8 cellular contexts compared by ENCODE assay signal in the genomic region with DNA sequence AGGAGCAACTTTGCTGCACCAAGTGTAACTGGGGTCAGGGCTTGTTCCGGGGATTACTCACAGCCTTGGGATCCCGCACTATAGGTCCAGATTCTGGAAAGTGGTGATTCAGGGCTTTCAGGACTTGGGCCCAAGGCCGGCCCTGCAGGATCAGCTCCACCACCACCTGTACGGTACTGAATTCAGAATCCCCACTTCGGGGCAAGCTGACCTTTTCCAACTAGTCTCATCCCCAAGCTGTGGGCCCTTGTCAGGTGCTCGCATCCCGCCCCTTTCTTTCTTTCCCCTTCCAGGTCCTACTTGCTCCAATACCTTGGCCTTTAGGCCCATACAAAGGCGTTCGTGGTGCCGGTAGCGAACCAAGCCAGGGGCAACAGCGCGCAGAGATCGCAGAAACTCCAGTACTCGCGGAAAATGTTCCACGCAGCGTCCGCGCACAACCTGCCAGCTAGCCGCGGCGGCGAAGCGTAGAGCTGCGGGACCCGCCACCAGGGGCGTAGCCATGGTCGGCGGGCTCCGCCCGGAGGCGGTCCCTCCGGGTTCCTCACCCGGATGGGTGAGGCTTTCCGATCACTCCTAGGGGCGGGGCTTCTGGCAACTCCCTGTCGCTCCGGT. TPM values are rescaled to one million over a fixed set of nuclear protein-coding genes. Genes with fewer than 3 reads are reported as not detected.
DNase-seq lines count a peak whose midpoint lies in the region; ATAC-seq and TF ChIP-seq lines count a peak whose summit lies in the region.

No MANE protein-coding gene starts in this region.

- POLR2A ChIA-PET in HCT116 (lab: Charles Lee) = interaction anchor here (0.5 to 2.7 kb wide), 20 partner anchors 9 to 190 kb away, joined by 3 to 30 read pairs (median 4); partner anchors contain the start of genes CBLN3, CIDEB, DCAF11 and DHRS1

- RAD21 ChIA-PET in HCT116 (lab: Charles Lee; ENCODE audit: low non-redundant PET in 1 of 2, low total read pairs in 2 of 2, uncharacterized antibody in 2 of 2, unreplicated experiment in 2 of 2) = interaction anchor here (0.7 to 1.9 kb wide), 7 partner anchors 38 to 184 kb away, joined by 3 to 9 read pairs (median 4); partner anchors contain the start of genes DHRS1 (in 2 of the 2) and NOP9 (in 2 of the 2)

- ATAC-seq in HCT116 = peak; percentile 90
- peak; percentile 87 to 92 (median 90) for ATAC-seq in psoas muscle
- ATAC-seq in aorta (ENCODE audit: low FRiP score) = peak; percentile 97

- WGBS in psoas muscle, 3 donors = 1% methylated on average over 37 to 39 of the region's 39 CpGs
- 0 to 1% methylated on average over 39 of the region's 39 CpGs for WGBS in aorta, 2 donors

- H3K27ac ChIP-seq in HCT116 (ENCODE audit: low read depth, low read length) = peak overlapping the region; percentile 99
- H3K27ac ChIP-seq in left ventricle myocardium inferior (replicated peaks) = peak overlapping the region; percentile 98
- peak overlapping the region; percentile 92 for H3K27ac ChIP-seq in psoas muscle
- peak overlapping the region; percentile 36 to 98 for H3K27ac ChIP-seq in aorta (ENCODE audit: low read depth in 1 of 2, low read length in 2 of 2)

- peaks cover 11 to 40% of the 10 kb centered on the region in 2 experiments for H3K4me1 ChIP-seq in HCT116 (ENCODE audit: control insufficient read depth in 1 of 2, insufficient read depth in 2 of 2, low read length in 2 of 2)
- peaks cover 62% of the 10 kb centered on the region for H3K4me1 ChIP-seq in left ventricle myocardium inferior
- H3K4me1 ChIP-seq in psoas muscle = peaks cover 44% of the 10 kb centered on the region
- peaks cover 0 to 3% of the 10 kb centered on the region in 2 donors for H3K4me1 ChIP-seq in aorta (ENCODE audit: control insufficient read depth in 1 of 2, insufficient read depth in 2 of 2, low read length in 2 of 2)

- peak; percentile 89 for DNase-seq in GM10266 (ENCODE audit: extremely low spot score)
- peak; percentile 86 for DNase-seq in HCT116 (ENCODE audit: low read depth, low spot score)
- DNase-seq in MG63 = peak; percentile 91
- peak; percentile 80 for DNase-seq in SKM-1 treated with dmso at 0.1 percent for 144 hours (lab: John Stamatoyannopoulos, UW; ENCODE audit: unreplicated experiment)
- DNase-seq in amniotic epithelial cell (ENCODE audit: low read depth) = peak; percentile 87
- DNase-seq in left ventricle myocardium inferior = peak; percentile 91
- DNase-seq in psoas muscle = peak; percentile 94 to 97
- peak; percentile 96 for DNase-seq in aorta

- H3K4me3 ChIP-seq in HCT116 (replicated peaks in 1 of 2; ENCODE audit: low read depth in 1 of 2, low read length in 2 of 2) (peak overlapping the region; percentile 72 to 75), MG63 (peak overlapping the region; percentile 77), left ventricle myocardium inferior (peak overlapping the region; percentile 85), psoas muscle (peak overlapping the region; percentile 71), aorta (ENCODE audit: low read length in 2 of 2) (peak overlapping the region; percentile 63 to 66)

- no peak for TF ChIP-seq POLR2A in HCT116 (IDR thresholded peaks at IDR 0.05; ENCODE audit: borderline replicate concordance, extremely low read depth, insufficient read depth, insufficient read length)

- H2AFZ ChIP-seq in HCT116 (ENCODE audit: low read depth, low read length, poor library complexity, severe bottlenecking) = no peak overlapping the region

- H4K20me1 ChIP-seq in HCT116 (ENCODE audit: insufficient read depth) = no peaks in the 10 kb centered on the region

- H3K27me3 ChIP-seq in HCT116 (ENCODE audit: insufficient read depth, low read length) (no peaks in the 10 kb centered on the region), MG63 (no peaks in the 10 kb centered on the region), left ventricle myocardium inferior (ENCODE audit: low read depth) (no peaks in the 10 kb centered on the region), psoas muscle (ENCODE audit: insufficient read depth in 3 of 3, low read length in 2 of 3) (no peaks in the 10 kb centered on the region), aorta (ENCODE audit: control insufficient read depth in 1 of 2, insufficient read depth in 2 of 2, low read length in 1 of 2) (no peaks in the 10 kb centered on the region)

- H3K36me3 ChIP-seq in HCT116 (ENCODE audit: control insufficient read depth in 1 of 2, insufficient read depth in 2 of 2, low read length in 2 of 2) (peaks cover 32 to 43% of the 10 kb centered on the region in 2 experiments; a peak in 3 of 4 replicates), MG63 (peaks cover 22% of the 10 kb centered on the region), left ventricle myocardium inferior (peaks cover 45% of the 10 kb centered on the region), psoas muscle (ENCODE audit: insufficient read depth in 1 of 2, low read depth in 1 of 2) (peaks cover 17 to 47% of the 10 kb centered on the region in 2 donors), aorta (ENCODE audit: control insufficient read depth in 1 of 2, insufficient read depth in 2 of 2, low read length in 1 of 2) (peaks cover 0 to 7% of the 10 kb centered on the region in 2 donors)

- CTCF ChIA-PET in HCT116 (lab: Charles Lee) = interaction anchor here (0.7 to 2.8 kb wide), 19 partner anchors 9 to 200 kb away, joined by 3 to 71 read pairs (median 6); partner anchors contain the start of genes CHMP4A, CIDEB, DHRS1 and GMPR2

- H3K79me2 ChIP-seq in HCT116 (ENCODE audit: insufficient read depth, low read length) = peaks cover 12% of the 10 kb centered on the region; the same call in 1 of the 2 replicates

- peak overlapping the region; percentile 70 for H3K9ac ChIP-seq in HCT116 (ENCODE audit: low read length)

- no peaks in the 10 kb centered on the region for H3K9me2 ChIP-seq in HCT116 (ENCODE audit: insufficient read depth)

- intact Hi-C loops in HCT116 (cut with micrococcal nuclease) (loop anchor here (1.0 to 2.0 kb wide), 2 partner anchors 29 to 189 kb away; partner anchors contain the start of gene RABGGTA), left ventricle myocardium inferior (cut with micrococcal nuclease) (no loop called here), psoas muscle (cut with DNase I) (loop anchor here (2.0 to 10.0 kb wide), 3 partner anchors 29 to 195 kb away; partner anchors contain the start of gene RABGGTA (in 1 of the 2)), aorta (cut with DNase I) (loop anchor here (1.0 to 5.0 kb wide), 2 partner anchors 55 to 200 kb away; partner anchors contain the start of genes DHRS1 (in 1 of the 2), NOP9 (in 1 of the 2) and SDR39U1 (in 1 of the 2))

- H3K9me3 ChIP-seq in HCT116 (ENCODE audit: control insufficient read depth in 1 of 2, insufficient read depth in 1 of 2, low read depth in 1 of 2, low read length in 2 of 2) (no peaks in the 10 kb centered on the region), MG63 (no peaks in the 10 kb centered on the region), left ventricle myocardium inferior (replicated peaks) (no peaks in the 10 kb centered on the region), psoas muscle (no peaks in the 10 kb centered on the region), aorta (ENCODE audit: control insufficient read depth, low read length) (no peaks in the 10 kb centered on the region)

- H3K4me2 ChIP-seq in HCT116 (ENCODE audit: low read length) = peak overlapping the region; percentile 85

- no peak for TF ChIP-seq RAD21 in HCT116 (IDR thresholded peaks at IDR 0.05; ENCODE audit: low read depth)

- TF ChIP-seq CTCF in GM10266 (IDR thresholded peaks at IDR 0.05; ENCODE audit: control insufficient read depth, insufficient read depth, low read depth, missing control alignments) = peak; percentile 10
- peak in 1 of 3 experiments; percentile 57; a peak in 2 of 6 replicates for TF ChIP-seq CTCF in HCT116 (IDR thresholded peaks at IDR 0.05 in 2 of 3, conservative IDR thresholded peaks at IDR 0.05 in 1 of 3; ENCODE audit: borderline replicate concordance in 1 of 3, insufficient read depth in 1 of 3, low read depth in 2 of 3, low read length in 2 of 3)
- TF ChIP-seq CTCF in left ventricle myocardium inferior (IDR thresholded peaks at IDR 0.05; ENCODE audit: borderline replicate concordance) = peak; percentile 78
- TF ChIP-seq CTCF in psoas muscle (IDR thresholded peaks at IDR 0.05) = peak; percentile 65

- TSS peak; percentile 53 for BruUV-seq in HCT116 (replicated peaks; lab: Mats Ljungman, UMichigan)

RNA-seq across cellular contexts. Expression of gene TINF2, which starts 0.5 kb away (rescaled TPM):
- total RNA-seq in HCT116 (2021; ENCODE audit: unreplicated experiment) (38.4 TPM), left ventricle myocardium inferior (30.6 TPM), psoas muscle (10 to 100 TPM; 36.6 to 69.6 (median 65.2) TPM), aorta (10 to 100 TPM; 78.3 to 79.2 TPM)
- polyA plus RNA-seq in HCT116 (2012) = 29.6 and 35.9 TPM in 2 replicates
- total RNA-seq in MG63 (2014; rRNA removed; shearing (Covaris generic); ENCODE audit: low replicate concordance) = 23.6 and 36.7 TPM in 2 replicates
- polyA plus RNA-seq in psoas muscle (100 to 1,000 TPM in 1 of 3 donors, 10 to 100 TPM in 2; 37.8 to 103 (median 48.3) TPM), aorta (10 to 100 TPM; 40.9 to 48.0 TPM)

RNA-seq across cellular contexts. Expression of gene GMPR2, which starts 9.2 kb away (rescaled TPM):
- 66.9 TPM for total RNA-seq in HCT116 (2021; ENCODE audit: unreplicated experiment)
- 74.2 and 77.1 TPM in 2 replicates for polyA plus RNA-seq in HCT116 (2012)
- total RNA-seq in MG63 (2014; rRNA removed; shearing (Covaris generic); ENCODE audit: low replicate concordance) = 54.0 and 60.9 TPM in 2 replicates
- 29.7 TPM for total RNA-seq in left ventricle myocardium inferior
- 10 to 100 TPM; 19.7 to 33.1 (median 27.9) TPM for total RNA-seq in psoas muscle
- polyA plus RNA-seq in psoas muscle = 10 to 100 TPM; 17.7 to 24.0 (median 21.7) TPM
- total RNA-seq in aorta = 10 to 100 TPM; 44.6 to 59.1 TPM
- 10 to 100 TPM; 55.2 to 66.6 TPM for polyA plus RNA-seq in aorta

RNA-seq across cellular contexts. Expression of gene NEDD8, which starts 9.8 kb away (rescaled TPM):
- 178 TPM for total RNA-seq in HCT116 (2021; ENCODE audit: unreplicated experiment)
- 240 and 279 TPM in 2 replicates for polyA plus RNA-seq in HCT116 (2012)
- total RNA-seq in MG63 (2014; rRNA removed; shearing (Covaris generic); ENCODE audit: low replicate concordance) = 138 and 173 TPM in 2 replicates
- total RNA-seq in left ventricle myocardium inferior = 214 TPM
- total RNA-seq in psoas muscle = 100 to 1,000 TPM; 135 to 206 (median 159) TPM
- polyA plus RNA-seq in psoas muscle = 100 to 1,000 TPM; 214 to 315 (median 297) TPM
- total RNA-seq in aorta = 100 to 1,000 TPM; 122 to 123 TPM
- 100 to 1,000 TPM; 222 to 345 TPM for polyA plus RNA-seq in aorta

RNA-seq across cellular contexts. Expression of gene TGM1, which starts 21.0 kb away (rescaled TPM):
- total RNA-seq in HCT116 (2021; ENCODE audit: unreplicated experiment) (5.6 TPM), left ventricle myocardium inferior (0.96 TPM), psoas muscle (under 1 TPM in 3 of 4 donors, not detected in 1; 0.25 to 0.50 (median 0.32) TPM), aorta (1 to 10 TPM in 1 of 2 donors, under 1 TPM in 1; 0.52 to 5.7 TPM)
- 5.6 and 8.1 TPM in 2 replicates for polyA plus RNA-seq in HCT116 (2012)
- total RNA-seq in MG63 (2014; rRNA removed; shearing (Covaris generic); ENCODE audit: low replicate concordance) = 0.86 and 2.0 TPM in 2 replicates
- polyA plus RNA-seq in psoas muscle (1 to 10 TPM in 1 of 3 donors, under 1 TPM in 2; 0.17 to 1.3 (median 0.86) TPM), aorta (1 to 10 TPM in 1 of 2 donors, under 1 TPM in 1; 0.88 to 1.3 TPM)

RNA-seq across cellular contexts. Expression of gene MDP1, which starts 26.1 kb away (rescaled TPM):
- total RNA-seq in HCT116 (2021; ENCODE audit: unreplicated experiment) (15.9 TPM), left ventricle myocardium inferior (16.6 TPM), psoas muscle (10 to 100 TPM in 3 of 4 donors, 1 to 10 TPM in 1; 9.4 to 16.3 (median 12.1) TPM), aorta (10 to 100 TPM; 15.2 to 19.5 TPM)
- 17.0 and 20.9 TPM in 2 replicates for polyA plus RNA-seq in HCT116 (2012)
- total RNA-seq in MG63 (2014; rRNA removed; shearing (Covaris generic); ENCODE audit: low replicate concordance) = 2.5 and 4.5 TPM in 2 replicates
- polyA plus RNA-seq in psoas muscle (10 to 100 TPM in 2 of 3 donors, 1 to 10 TPM in 1; 6.2 to 19.7 (median 13.0) TPM), aorta (10 to 100 TPM; 38.7 to 49.6 TPM)

Comparison
In these comparisons a context has a peak if more than half of its experiments do, and no peak if none do; other contexts are left out.
1. Peak in every context shown above with its lines: DNase-seq, ATAC-seq, H3K4me3 ChIP-seq and H3K27ac ChIP-seq.